33 cellular contexts compared by ENCODE assay signal in genomic region chr15:27532358-27532757, GRCh38.
"Had no signal": no experiment of that assay in that cellular context is flagged by ENCODE, and none has a peak within 500 bp of the region (broad histone marks: within the 10 kb centered on the region; RNA-seq: fewer than 3 reads in every experiment).

No MANE protein-coding gene starts in this region.

- H3K4me3 ChIP-seq: adrenal gland, ascending aorta, body of pancreas, breast epithelium, cardiac muscle cell had no signal

- FAIRE-seq: astrocyte, bronchial epithelial cell had no signal

- DNase-seq: activated effector memory CD4-positive, alpha-beta T cell treated with anti-CD3 and anti-CD28 coated beads, Interleukin-2, amount 50 U/mL, for 16 hours; activated effector memory CD4-positive, alpha-beta T cell treated with Interleukin-2 at 50 U/mL for 16 hours; activated gamma-delta T cell; activated gamma-delta T cell treated with Interleukin-2 at 50 U/mL for 16 hours; activated naive CD4-positive, alpha-beta T cell; activated naive CD4-positive, alpha-beta T cell treated with anti-CD3 and anti-CD28 coated beads for 36 hours; activated naive CD4-positive, alpha-beta T cell treated with anti-CD3 and anti-CD28 coated beads, Interleukin-2, amount 10 ng/mL, durations not matched to agents 7 days and 5 days; activated naive CD4-positive, alpha-beta T cell treated with anti-CD3 and anti-CD28 coated beads, Interleukin-2, amount 50 U/mL, for 16 hours; activated naive CD4-positive, alpha-beta T cell treated with Interleukin-2 at 50 U/mL for 16 hours; activated naive CD8-positive, alpha-beta T cell treated with anti-CD3 and anti-CD28 coated beads for 36 hours; activated naive CD8-positive, alpha-beta T cell treated with anti-CD3 and anti-CD28 coated beads, Interleukin-2, amount 10 ng/mL, durations not matched to agents 7 days and 5 days; activated naive CD8-positive, alpha-beta T cell treated with anti-CD3 and anti-CD28 coated beads, Interleukin-2, amount 50 U/mL, for 24 hours; activated T-cell treated with anti-CD3 and anti-CD28 coated beads, Interleukin-2, amount 50 U/mL, for 24 hours; activated T-cell treated with anti-CD3 and anti-CD28 coated beads, Interleukin-2, amount 50 U/mL, for 4 hours; activated T-cell treated with anti-CD3 and anti-CD28 coated beads, Interleukin-2, amount 50 U/mL, for 48 hours; activated T-cell treated with anti-CD3 and anti-CD28 coated beads, Interleukin-2, amount 50 U/mL, for 72 hours; adrenal gland; amniotic stem cell; amygdala; anterior cingulate cortex; aorta; body of pancreas; brain microvascular endothelial cell; caudate nucleus; central memory CD4-positive, alpha-beta T cell; cerebellar nuclear complex had no signal

- H3K4me1 ChIP-seq: adrenal gland, ascending aorta, body of pancreas, breast epithelium had no signal

- H3K27me3 ChIP-seq: adrenal gland, ascending aorta, body of pancreas, brain microvascular endothelial cell, breast epithelium, cardiac muscle cell had no signal

- H3K36me3 ChIP-seq: adrenal gland, ascending aorta, brain microvascular endothelial cell, breast epithelium, cardiac muscle cell had no signal

- H3K9me3 ChIP-seq: adrenal gland, ascending aorta, body of pancreas, breast epithelium had no signal

- H3K27ac ChIP-seq: adrenal gland, ascending aorta, body of pancreas, brain microvascular endothelial cell, breast epithelium, cardiac muscle cell had no signal

- ATAC-seq: activated naive CD4-positive, alpha-beta T cell treated with anti-CD3 and anti-CD28 coated beads, Interleukin-2, amount 50 U/mL, for 72 hours; activated naive CD8-positive, alpha-beta T cell treated with anti-CD3 and anti-CD28 coated beads, Interleukin-2, amount 50 U/mL, for 24 hours; activated T-cell treated with anti-CD3 and anti-CD28 coated beads, Interleukin-2, amount 50 U/mL, for 4 hours; activated T-cell treated with anti-CD3 and anti-CD28 coated beads, Interleukin-2, amount 50 U/mL, for 72 hours; activated T-helper 17 cell treated with anti-CD3 and anti-CD28 coated beads, Interleukin-2, amount 50 U/mL, for 72 hours; body of pancreas had no signal
